Comparison of ENCODE assay signal across 8 cellular contexts in the genomic region with DNA sequence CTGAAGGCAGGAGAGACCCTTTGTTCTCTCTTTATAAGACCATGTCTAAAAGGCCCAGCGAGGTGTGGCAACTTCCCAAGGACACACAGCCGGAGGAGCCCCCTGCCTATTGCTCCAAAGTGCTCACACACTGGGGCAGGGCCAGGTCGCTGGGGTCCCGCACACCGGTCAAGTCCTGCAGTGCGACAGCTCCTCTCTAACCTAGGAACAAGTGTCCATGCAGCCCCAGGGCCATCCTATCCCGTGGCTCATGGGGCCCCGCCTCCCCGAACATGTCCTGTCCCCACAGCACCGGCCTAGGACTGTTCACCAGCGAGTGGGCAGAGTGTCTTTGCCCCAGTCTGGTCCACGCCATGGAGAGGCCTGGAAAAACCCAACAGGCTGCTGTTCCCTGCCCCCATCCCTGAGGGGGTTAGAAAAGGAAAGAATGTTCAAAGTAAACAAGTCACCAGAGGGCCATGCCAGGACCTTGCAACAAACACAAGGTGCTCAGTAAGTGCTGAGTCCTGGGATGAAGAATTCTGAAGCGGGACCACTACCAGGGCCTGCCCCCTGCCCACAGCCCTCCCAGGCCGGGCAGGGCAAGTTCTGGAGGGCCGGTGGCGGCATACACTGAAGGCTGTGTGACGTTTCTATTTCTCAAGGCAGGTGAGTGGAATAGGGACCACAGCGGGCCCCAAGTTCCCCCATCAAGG. TPM values are rescaled to one million over a fixed set of nuclear protein-coding genes. Genes with fewer than 3 reads are reported as not detected.
A peak's percentile ranks its signal among the peaks of the same experiment; 100 is the strongest.
DNase-seq lines count a peak whose midpoint lies in the region; ATAC-seq, FAIRE-seq and TF ChIP-seq lines count a peak whose summit lies in the region.

No MANE protein-coding gene starts in this region.

- H3K36me3 Mint-ChIP-seq in CD14-positive monocyte = peaks cover 36 to 46% of the 10 kb centered on the region in 2 donors
- peaks cover 77% of the 10 kb centered on the region for H3K36me3 Mint-ChIP-seq in effector memory CD8-positive, alpha-beta T cell (ENCODE audit: insufficient read depth)

- no peak for ATAC-seq in effector memory CD8-positive, alpha-beta T cell (replicated peaks)
- no peak for ATAC-seq in HG03280 (IDR thresholded peaks at IDR 0.05; ENCODE audit: unreplicated experiment)

- peak overlapping the region; percentile 94 for H3K27ac ChIP-seq in mucosa of rectum (ENCODE audit: low read depth in 2 of 2, low read length in 2 of 2)

- intact Hi-C loops in CD14-positive monocyte (cut with micrococcal nuclease) = loop anchor here in 1 of 2 donors (5.0 to 10.0 kb wide), 2 partner anchors 36 to 432 kb away; a partner anchor contains a TSS

- H3K27me3 ChIP-seq in mucosa of rectum (ENCODE audit: control insufficient read depth in 2 of 2, insufficient read depth in 2 of 2, low read length in 2 of 2) = no peaks in the 10 kb centered on the region

- H3K4me1 Mint-ChIP-seq in CD14-positive monocyte = peaks cover 76% of the 10 kb centered on the region
- H3K4me1 Mint-ChIP-seq in effector memory CD8-positive, alpha-beta T cell (ENCODE audit: low read depth in 2 of 2) = peaks cover 42 to 53% of the 10 kb centered on the region in 2 donors

- TF ChIP-seq CTCF in CD14-positive monocyte (IDR thresholded peaks at IDR 0.05) = no peak

- H3K4me3 ChIP-seq in mucosa of rectum (ENCODE audit: low read length in 2 of 2) = peak overlapping the region; percentile 83 to 85

- H3K9me3 ChIP-seq in mucosa of rectum (ENCODE audit: control insufficient read depth in 2 of 2, low read length in 2 of 2) = no peaks in the 10 kb centered on the region

- no peaks in the 10 kb centered on the region for H3K36me3 ChIP-seq in mucosa of rectum (ENCODE audit: control insufficient read depth in 2 of 2, insufficient read depth in 2 of 2, low read length in 2 of 2)

- peaks cover 0 to 2% (median 0%) of the 10 kb centered on the region in 7 donors for H3K9me3 Mint-ChIP-seq in CD14-positive monocyte
- no peaks in the 10 kb centered on the region for H3K9me3 Mint-ChIP-seq in effector memory CD8-positive, alpha-beta T cell

- peak overlapping the region; percentile 92 to 94 for H3K4me3 Mint-ChIP-seq in CD14-positive monocyte
- peak overlapping the region; percentile 91 to 93 for H3K4me3 Mint-ChIP-seq in effector memory CD8-positive, alpha-beta T cell

- peaks cover 43 to 48% of the 10 kb centered on the region in 2 donors for H3K4me1 ChIP-seq in mucosa of rectum (ENCODE audit: control insufficient read depth in 2 of 2, insufficient read depth in 2 of 2, low read length in 2 of 2)

- DNase-seq in CD14-positive monocyte (ENCODE audit: low spot score) (no peak), NCI-H226 (peak; percentile 20), frontal cortex (ENCODE audit: low spot score in 2 of 2) (no peak), NCI-H82 (lab: John Stamatoyannopoulos, UW) (no peak), NCI-H2081 (lab: John Stamatoyannopoulos, UW) (no peak)
- no peak for DNase-seq in effector memory CD8-positive, alpha-beta T cell

- H3K27ac Mint-ChIP-seq in CD14-positive monocyte = peak overlapping the region; percentile 89 to 97 (median 96)
- peak overlapping the region; percentile 97 to 98 for H3K27ac Mint-ChIP-seq in effector memory CD8-positive, alpha-beta T cell

- no peak for FAIRE-seq in frontal cortex (lab: Jason Lieb, UNC)

- H3K9ac ChIP-seq in mucosa of rectum (ENCODE audit: low read depth in 1 of 2, low read length in 2 of 2) = peak overlapping the region; percentile 85 to 95

- peaks cover 6 to 18% (median 12%) of the 10 kb centered on the region in 3 donors for H3K27me3 Mint-ChIP-seq in CD14-positive monocyte (ENCODE audit: low read depth in 3 of 3)
- H3K27me3 Mint-ChIP-seq in effector memory CD8-positive, alpha-beta T cell = no peaks in the 10 kb centered on the region

RNA-seq across cellular contexts. Expression of a gene that starts 1.0 kb away (rescaled TPM):
- 100 to 1,000 TPM; 290 to 469 TPM for polyA plus RNA-seq in CD14-positive monocyte
- 2.9 TPM for total RNA-seq in frontal cortex

RNA-seq across cellular contexts. Expression of a gene that starts 37.1 kb away (rescaled TPM):
- 100 to 1,000 TPM; 130 to 137 TPM for polyA plus RNA-seq in CD14-positive monocyte
- total RNA-seq in frontal cortex = 14.3 TPM

RNA-seq across cellular contexts. Expression of a gene that starts 50.8 kb away (rescaled TPM):
- polyA plus RNA-seq in CD14-positive monocyte = not detected
- 12.6 TPM for total RNA-seq in frontal cortex
